1 cellular context compared by ENCODE assay signal in genomic region chr5:68367274-68367673, GRCh38.
TF ChIP-seq lines count a peak whose summit lies in the region.

No MANE protein-coding gene starts in this region.

TF ChIP-seq in K562, 482 proteins besides CTCF, POLR2A, EP300 and RAD21 (continued from another document):
- TF ChIP-seq ZNF707 (CRISPR knock-in tag; conservative IDR thresholded peaks at IDR 0.05) (no peak), TFAM (CRISPR knock-in tag; conservative IDR thresholded peaks at IDR 0.05) (no peak), FIP1L1 (IDR thresholded peaks at IDR 0.05; ENCODE audit: low read depth, low read length, poor library complexity, severe bottlenecking) (no peak), NCOR1 (IDR thresholded peaks at IDR 0.05) (peak; percentile 13; the same call in 1 of the 2 replicates), CBFA2T2 (conservative IDR thresholded peaks at IDR 0.05) (peak; percentile 42; the same call in 1 of the 2 replicates), FUS (optimal IDR thresholded peaks at IDR 0.05; ENCODE audit: low read depth, low read length) (no peak)
- TF ChIP-seq, protein P1, sequence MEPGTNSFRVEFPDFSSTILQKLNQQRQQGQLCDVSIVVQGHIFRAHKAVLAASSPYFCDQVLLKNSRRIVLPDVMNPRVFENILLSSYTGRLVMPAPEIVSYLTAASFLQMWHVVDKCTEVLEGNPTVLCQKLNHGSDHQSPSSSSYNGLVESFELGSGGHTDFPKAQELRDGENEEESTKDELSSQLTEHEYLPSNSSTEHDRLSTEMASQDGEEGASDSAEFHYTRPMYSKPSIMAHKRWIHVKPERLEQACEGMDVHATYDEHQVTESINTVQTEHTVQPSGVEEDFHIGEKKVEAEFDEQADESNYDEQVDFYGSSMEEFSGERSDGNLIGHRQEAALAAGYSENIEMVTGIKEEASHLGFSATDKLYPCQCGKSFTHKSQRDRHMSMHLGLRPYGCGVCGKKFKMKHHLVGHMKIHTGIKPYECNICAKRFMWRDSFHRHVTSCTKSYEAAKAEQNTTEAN (CRISPR knock-in tag; IDR thresholded peaks at IDR 0.05): no peak
- TF ChIP-seq, protein P2, sequence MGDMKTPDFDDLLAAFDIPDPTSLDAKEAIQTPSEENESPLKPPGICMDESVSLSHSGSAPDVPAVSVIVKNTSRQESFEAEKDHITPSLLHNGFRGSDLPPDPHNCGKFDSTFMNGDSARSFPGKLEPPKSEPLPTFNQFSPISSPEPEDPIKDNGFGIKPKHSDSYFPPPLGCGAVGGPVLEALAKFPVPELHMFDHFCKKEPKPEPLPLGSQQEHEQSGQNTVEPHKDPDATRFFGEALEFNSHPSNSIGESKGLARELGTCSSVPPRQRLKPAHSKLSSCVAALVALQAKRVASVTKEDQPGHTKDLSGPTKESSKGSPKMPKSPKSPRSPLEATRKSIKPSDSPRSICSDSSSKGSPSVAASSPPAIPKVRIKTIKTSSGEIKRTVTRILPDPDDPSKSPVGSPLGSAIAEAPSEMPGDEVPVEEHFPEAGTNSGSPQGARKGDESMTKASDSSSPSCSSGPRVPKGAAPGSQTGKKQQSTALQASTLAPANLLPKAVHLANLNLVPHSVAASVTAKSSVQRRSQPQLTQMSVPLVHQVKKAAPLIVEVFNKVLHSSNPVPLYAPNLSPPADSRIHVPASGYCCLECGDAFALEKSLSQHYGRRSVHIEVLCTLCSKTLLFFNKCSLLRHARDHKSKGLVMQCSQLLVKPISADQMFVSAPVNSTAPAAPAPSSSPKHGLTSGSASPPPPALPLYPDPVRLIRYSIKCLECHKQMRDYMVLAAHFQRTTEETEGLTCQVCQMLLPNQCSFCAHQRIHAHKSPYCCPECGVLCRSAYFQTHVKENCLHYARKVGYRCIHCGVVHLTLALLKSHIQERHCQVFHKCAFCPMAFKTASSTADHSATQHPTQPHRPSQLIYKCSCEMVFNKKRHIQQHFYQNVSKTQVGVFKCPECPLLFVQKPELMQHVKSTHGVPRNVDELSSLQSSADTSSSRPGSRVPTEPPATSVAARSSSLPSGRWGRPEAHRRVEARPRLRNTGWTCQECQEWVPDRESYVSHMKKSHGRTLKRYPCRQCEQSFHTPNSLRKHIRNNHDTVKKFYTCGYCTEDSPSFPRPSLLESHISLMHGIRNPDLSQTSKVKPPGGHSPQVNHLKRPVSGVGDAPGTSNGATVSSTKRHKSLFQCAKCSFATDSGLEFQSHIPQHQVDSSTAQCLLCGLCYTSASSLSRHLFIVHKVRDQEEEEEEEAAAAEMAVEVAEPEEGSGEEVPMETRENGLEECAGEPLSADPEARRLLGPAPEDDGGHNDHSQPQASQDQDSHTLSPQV (IDR thresholded peaks at IDR 0.05): no peak
- TF ChIP-seq, protein P3, sequence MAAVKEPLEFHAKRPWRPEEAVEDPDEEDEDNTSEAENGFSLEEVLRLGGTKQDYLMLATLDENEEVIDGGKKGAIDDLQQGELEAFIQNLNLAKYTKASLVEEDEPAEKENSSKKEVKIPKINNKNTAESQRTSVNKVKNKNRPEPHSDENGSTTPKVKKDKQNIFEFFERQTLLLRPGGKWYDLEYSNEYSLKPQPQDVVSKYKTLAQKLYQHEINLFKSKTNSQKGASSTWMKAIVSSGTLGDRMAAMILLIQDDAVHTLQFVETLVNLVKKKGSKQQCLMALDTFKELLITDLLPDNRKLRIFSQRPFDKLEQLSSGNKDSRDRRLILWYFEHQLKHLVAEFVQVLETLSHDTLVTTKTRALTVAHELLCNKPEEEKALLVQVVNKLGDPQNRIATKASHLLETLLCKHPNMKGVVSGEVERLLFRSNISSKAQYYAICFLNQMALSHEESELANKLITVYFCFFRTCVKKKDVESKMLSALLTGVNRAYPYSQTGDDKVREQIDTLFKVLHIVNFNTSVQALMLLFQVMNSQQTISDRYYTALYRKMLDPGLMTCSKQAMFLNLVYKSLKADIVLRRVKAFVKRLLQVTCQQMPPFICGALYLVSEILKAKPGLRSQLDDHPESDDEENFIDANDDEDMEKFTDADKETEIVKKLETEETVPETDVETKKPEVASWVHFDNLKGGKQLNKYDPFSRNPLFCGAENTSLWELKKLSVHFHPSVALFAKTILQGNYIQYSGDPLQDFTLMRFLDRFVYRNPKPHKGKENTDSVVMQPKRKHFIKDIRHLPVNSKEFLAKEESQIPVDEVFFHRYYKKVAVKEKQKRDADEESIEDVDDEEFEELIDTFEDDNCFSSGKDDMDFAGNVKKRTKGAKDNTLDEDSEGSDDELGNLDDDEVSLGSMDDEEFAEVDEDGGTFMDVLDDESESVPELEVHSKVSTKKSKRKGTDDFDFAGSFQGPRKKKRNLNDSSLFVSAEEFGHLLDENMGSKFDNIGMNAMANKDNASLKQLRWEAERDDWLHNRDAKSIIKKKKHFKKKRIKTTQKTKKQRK (IDR thresholded peaks at IDR 0.05; ENCODE audit: borderline replicate concordance, low read depth, low read length): no peak
TF ChIP-seq in K562: peak in this region for 3.
